ENCODE assay signal across 11 cellular contexts in the genomic region with DNA sequence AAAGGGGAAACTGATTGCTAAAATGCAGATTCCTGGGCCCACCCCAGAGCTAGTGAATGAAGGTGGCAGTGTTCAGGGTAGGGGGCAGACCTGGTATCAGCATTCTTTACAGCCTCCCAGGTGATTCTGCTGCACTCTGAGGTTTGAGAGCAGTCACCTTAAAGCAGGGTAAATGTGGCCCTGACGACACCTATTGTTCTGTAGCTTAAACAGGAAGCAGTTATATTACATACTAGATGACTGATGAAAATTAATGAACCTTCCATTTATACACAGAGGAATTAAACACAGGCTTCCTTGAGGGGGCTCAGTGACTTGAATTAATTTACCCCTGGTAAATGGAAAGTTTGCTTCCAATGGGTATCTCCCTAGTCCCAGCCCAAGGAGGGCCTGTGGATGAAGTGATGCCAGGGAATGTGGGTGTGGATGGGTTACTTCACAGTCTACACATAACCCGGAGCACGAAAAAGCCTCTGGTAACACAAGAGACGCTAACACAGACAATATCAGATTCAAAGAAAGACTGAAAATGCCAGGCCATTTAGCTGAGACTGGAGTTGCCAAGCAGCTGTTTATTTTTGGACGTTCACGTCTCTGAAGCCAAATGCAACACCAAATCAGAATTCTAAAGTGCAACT. TPM values are rescaled to one million over a fixed set of nuclear protein-coding genes. Genes with fewer than 3 reads are reported as not detected.
A peak's percentile ranks its signal among the peaks of the same experiment; 100 is the strongest.
DNase-seq lines count a peak whose midpoint lies in the region; ATAC-seq and TF ChIP-seq lines count a peak whose summit lies in the region.
"Had no signal": no experiment of that assay in that cellular context is flagged by ENCODE, and none has a peak within 500 bp of the region (broad histone marks: within the 10 kb centered on the region; RNA-seq: fewer than 3 reads in every experiment).

No MANE protein-coding gene starts in this region.

- H3K27me3 ChIP-seq in endocrine pancreas (ENCODE audit: control insufficient read depth, insufficient read depth, low read length) (no peaks in the 10 kb centered on the region), aorta (ENCODE audit: control insufficient read depth in 1 of 2, insufficient read depth in 2 of 2, low read length in 1 of 2) (no peaks in the 10 kb centered on the region)
- H3K27me3 ChIP-seq: SJCRH30 had no signal

- WGBS in aorta, 2 donors = 6 to 9% methylated on average over 6 of the region's 6 CpGs

- H3K27ac ChIP-seq in aorta (ENCODE audit: low read depth in 1 of 2, low read length in 2 of 2) = peak overlapping the region; percentile 91
- H3K27ac ChIP-seq: SJCRH30 had no signal

- H3K36me3 Mint-ChIP-seq in nephron (ENCODE audit: low read depth) = no peaks in the 10 kb centered on the region

- ATAC-seq in Right ventricle myocardium inferior (peak; percentile 32), aorta (ENCODE audit: low FRiP score) (peak; percentile 34), GM19452 (IDR thresholded peaks at IDR 0.05; ENCODE audit: unreplicated experiment) (no peak)

- DNase-seq in Right ventricle myocardium inferior (ENCODE audit: missing footprints) (no peak), cardiac septum (ENCODE audit: low spot score) (no peak), aorta (no peak), NCI-H82 (lab: John Stamatoyannopoulos, UW) (no peak)
- no peak for DNase-seq in effector CD4-positive, alpha-beta T cell
- DNase-seq: AML-193, islet precursor cell, SJCRH30 had no signal

- peak overlapping the region; percentile 7 for H3K9ac ChIP-seq in endocrine pancreas (ENCODE audit: control insufficient read depth, insufficient read depth, low read length)

- H3K36me3 ChIP-seq in endocrine pancreas (ENCODE audit: control insufficient read depth, insufficient read depth, low read length) = no peaks in the 10 kb centered on the region
- no peaks in the 10 kb centered on the region for H3K36me3 ChIP-seq in aorta (ENCODE audit: control insufficient read depth in 1 of 2, insufficient read depth in 2 of 2, low read length in 1 of 2)
- H3K36me3 ChIP-seq: SJCRH30 had no signal

- intact Hi-C loops in Right ventricle myocardium inferior (cut with DNase I) = no loop called here
- intact Hi-C loops in cardiac septum (cut with DNase I) = no loop called here
- intact Hi-C loops in aorta (cut with DNase I) = no loop called here

- H3K4me3 ChIP-seq in endocrine pancreas (ENCODE audit: control insufficient read depth, insufficient read depth, low read length) (no peak overlapping the region), aorta (ENCODE audit: low read length in 2 of 2) (no peak overlapping the region)
- H3K4me3 ChIP-seq: SJCRH30 had no signal

- TF ChIP-seq CTCF in nephron (IDR thresholded peaks at IDR 0.05; ENCODE audit: unreplicated experiment in 3 of 3) = no peak

- peak overlapping the region in 2 of 3 experiments; percentile 61 to 75 for H3K27ac Mint-ChIP-seq in nephron

- H3K9me3 Mint-ChIP-seq in nephron = no peaks in the 10 kb centered on the region

- peaks cover 4% of the 10 kb centered on the region for H3K27me3 Mint-ChIP-seq in nephron (ENCODE audit: low read depth)

- peak overlapping the region in 1 of 3 experiments; percentile 9 for H3K4me3 Mint-ChIP-seq in nephron

- H3K4me1 Mint-ChIP-seq in nephron = peaks cover 83% of the 10 kb centered on the region

- H3K4me1 ChIP-seq in endocrine pancreas (ENCODE audit: control insufficient read depth, insufficient read depth, low read length) = peaks cover 8% of the 10 kb centered on the region
- peaks cover 7 to 13% of the 10 kb centered on the region in 2 donors for H3K4me1 ChIP-seq in aorta (ENCODE audit: control insufficient read depth in 1 of 2, insufficient read depth in 2 of 2, low read length in 2 of 2)

- H3K9me3 ChIP-seq in endocrine pancreas (ENCODE audit: control insufficient read depth, low read length) (no peaks in the 10 kb centered on the region), aorta (ENCODE audit: control insufficient read depth, low read length) (no peaks in the 10 kb centered on the region)
- H3K9me3 ChIP-seq: SJCRH30 had no signal

RNA-seq across cellular contexts. Expression of a gene that starts 25.2 kb away (rescaled TPM):
- total RNA-seq in Right ventricle myocardium inferior (42.1 TPM), cardiac septum (66.8 TPM), aorta (10 to 100 TPM; 28.2 to 37.7 TPM)
- polyA plus RNA-seq in aorta = 1 to 10 TPM; 5.3 to 8.7 TPM
